13 cellular contexts compared by ENCODE assay signal in genomic region chr2:134257965-134258683, GRCh38. TPM values are rescaled to one million over a fixed set of nuclear protein-coding genes. Genes with fewer than 3 reads are reported as not detected.
DNase-seq lines count a peak whose midpoint lies in the region; ATAC-seq and TF ChIP-seq lines count a peak whose summit lies in the region.
"Had no signal": no experiment of that assay in that cellular context is flagged by ENCODE, and none has a peak within 500 bp of the region (broad histone marks: within the 10 kb centered on the region; RNA-seq: fewer than 3 reads in every experiment).

No MANE protein-coding gene starts in this region.

- WGBS in mammary epithelial cell (ENCODE audit: low coverage, missing lambda C conversion rate) = 99% methylated on average over 7 of the region's 7 CpGs

- TF ChIP-seq CTCF in DOHH2 (IDR thresholded peaks at IDR 0.05; ENCODE audit: low read depth, low read length, poor library complexity, severe bottlenecking) (no peak), natural killer cell (IDR thresholded peaks at IDR 0.05) (no peak), mammary epithelial cell (conservative IDR thresholded peaks at IDR 0.05 in 1 of 2, IDR thresholded peaks at IDR 0.05 in 1 of 2; ENCODE audit: extremely low read depth in 1 of 2, insufficient read depth in 1 of 2, low read depth in 1 of 2, low read length in 2 of 2) (no peak)

- H3K36me3 ChIP-seq in DOHH2 (ENCODE audit: control insufficient read depth, low read length) (peaks cover 40% of the 10 kb centered on the region), mammary epithelial cell (ENCODE audit: insufficient read depth, low read length) (no peaks in the 10 kb centered on the region)

- no TSS peak for BruUV-seq in mammary epithelial cell (replicated peaks; lab: Mats Ljungman, UMichigan)

- dilution Hi-C loops in mammary epithelial cell (cut with HindIII; ENCODE audit: low sequenced_read_pairs) = no loop called here

- DNase-seq in activated CD4-positive, alpha-beta T cell treated with anti-CD3 and anti-CD28 coated beads, Interleukin-2, amount 10 ng/mL, durations not matched to agents 24 days and 14 days = no peak
- DNase-seq in activated CD4-positive, alpha-beta T cell treated with anti-CD3 and anti-CD28 coated beads for 48 hours = no peak
- DNase-seq in natural killer cell (no peak), glomerular visceral epithelial cell (ENCODE audit: extremely low spot score) (no peak), mammary epithelial cell (no peak), NCI-H524 (lab: John Stamatoyannopoulos, UW) (no peak)
- DNase-seq: Calu3, lower lobe of right lung, NCI-H1048 had no signal

- H3K27me3 ChIP-seq in DOHH2 (ENCODE audit: control insufficient read depth, low read length) = no peaks in the 10 kb centered on the region
- H3K27me3 ChIP-seq in mammary epithelial cell (ENCODE audit: insufficient read depth, low read length) = no peaks in the 10 kb centered on the region

- no peaks in the 10 kb centered on the region for H3K9me3 Mint-ChIP-seq in activated CD4-positive, alpha-beta T cell treated with anti-CD3 and anti-CD28 coated beads, Interleukin-2, amount 10 ng/mL, durations not matched to agents 24 days and 14 days
- H3K9me3 Mint-ChIP-seq in activated T-helper 17 cell treated with anti-CD3 and anti-CD28 coated beads, Interleukin-2, amount 50 U/mL, for 72 hours = no peaks in the 10 kb centered on the region
- H3K9me3 Mint-ChIP-seq in natural killer cell = no peaks in the 10 kb centered on the region
- H3K9me3 Mint-ChIP-seq: WTC11 had no signal

- H3K9me3 ChIP-seq in DOHH2 (ENCODE audit: control insufficient read depth, insufficient read depth, low read length) (no peaks in the 10 kb centered on the region), mammary epithelial cell (replicated peaks; ENCODE audit: insufficient read depth, low read length) (no peaks in the 10 kb centered on the region)
- H3K9me3 ChIP-seq: lower lobe of right lung had no signal

- peaks cover 29% of the 10 kb centered on the region for H3F3A ChIP-seq in DOHH2 (ENCODE audit: control insufficient read depth, insufficient read depth)

- H3K27ac ChIP-seq in DOHH2 (ENCODE audit: low read depth, low read length) (peak overlapping the region; percentile 91), mammary epithelial cell (ENCODE audit: insufficient read depth, low read depth, low read length) (no peak overlapping the region)
- H3K27ac ChIP-seq: lower lobe of right lung had no signal

- H3K9me2 ChIP-seq in DOHH2 (replicated peaks; ENCODE audit: control insufficient read depth, low read length) = no peaks in the 10 kb centered on the region

- intact Hi-C loops in activated CD4-positive, alpha-beta T cell treated with anti-CD3 and anti-CD28 coated beads, Interleukin-2, amount 10 ng/mL, durations not matched to agents 24 days and 14 days (cut with micrococcal nuclease) = no loop called here
- intact Hi-C loops in natural killer cell (cut with micrococcal nuclease) = loop anchor here (1.0 kb wide), 1 partner anchor 31 kb away; no protein-coding TSS in a partner anchor
- intact Hi-C loops in mammary epithelial cell (cut with micrococcal nuclease) = no loop called here

- no peak for ATAC-seq in activated T-helper 17 cell treated with anti-CD3 and anti-CD28 coated beads, Interleukin-2, amount 50 U/mL, for 72 hours (replicated peaks)
- peak in 1 of 3 donors; percentile 51 for ATAC-seq in natural killer cell
- ATAC-seq: SK-N-SH treated with all-trans-retinoic acid at 6 μM for 48 hours had no signal

- H3K4me3 Mint-ChIP-seq in activated CD4-positive, alpha-beta T cell treated with anti-CD3 and anti-CD28 coated beads, Interleukin-2, amount 10 ng/mL, durations not matched to agents 24 days and 14 days = peak overlapping the region; percentile 48
- H3K4me3 Mint-ChIP-seq in activated T-helper 17 cell treated with anti-CD3 and anti-CD28 coated beads, Interleukin-2, amount 50 U/mL, for 72 hours = peak overlapping the region; percentile 42
- H3K4me3 Mint-ChIP-seq in natural killer cell = peak overlapping the region; percentile 52
- H3K4me3 Mint-ChIP-seq: WTC11 had no signal

- H3K4me2 ChIP-seq in DOHH2 (ENCODE audit: low read length) = peak overlapping the region; percentile 86
- H3K4me2 ChIP-seq in mammary epithelial cell (ENCODE audit: insufficient read depth, low read depth, low read length) = no peak overlapping the region

- H3K4me1 ChIP-seq in DOHH2 (ENCODE audit: control insufficient read depth, low read length) (peaks cover 98% of the 10 kb centered on the region), mammary epithelial cell (ENCODE audit: insufficient read depth, low read length) (no peaks in the 10 kb centered on the region)

- H3K79me2 ChIP-seq in DOHH2 (ENCODE audit: control insufficient read depth, low read length) = peaks cover 87% of the 10 kb centered on the region
- peaks cover 21% of the 10 kb centered on the region for H3K79me2 ChIP-seq in mammary epithelial cell (ENCODE audit: insufficient read depth, low read length)

- H4K20me1 ChIP-seq in DOHH2 (ENCODE audit: control insufficient read depth, insufficient read depth, low read depth, low read length) = no peaks in the 10 kb centered on the region
- H4K20me1 ChIP-seq in mammary epithelial cell (ENCODE audit: insufficient read depth, low read length) = no peaks in the 10 kb centered on the region

- H2AFZ ChIP-seq in mammary epithelial cell (ENCODE audit: low read depth, low read length) = no peak overlapping the region

- H3K4me1 Mint-ChIP-seq in activated CD4-positive, alpha-beta T cell treated with anti-CD3 and anti-CD28 coated beads, Interleukin-2, amount 10 ng/mL, durations not matched to agents 24 days and 14 days = peaks cover 68% of the 10 kb centered on the region
- peaks cover 56% of the 10 kb centered on the region for H3K4me1 Mint-ChIP-seq in activated T-helper 17 cell treated with anti-CD3 and anti-CD28 coated beads, Interleukin-2, amount 50 U/mL, for 72 hours
- H3K4me1 Mint-ChIP-seq in natural killer cell = peaks cover 24 to 56% of the 10 kb centered on the region in 2 donors

- CTCF ChIA-PET in mammary epithelial cell (lab: Charles Lee; ENCODE audit: low non-redundant PET) = no interaction called here

- no peak overlapping the region for H3K9ac ChIP-seq in mammary epithelial cell (ENCODE audit: insufficient read depth, low read length)

- in situ Hi-C loops in mammary epithelial cell (cut with MboI; ENCODE audit: low sequenced_read_pairs in 2 of 2) = no loop called here

- no peak overlapping the region for H3K27ac Mint-ChIP-seq in activated CD4-positive, alpha-beta T cell treated with anti-CD3 and anti-CD28 coated beads, Interleukin-2, amount 10 ng/mL, durations not matched to agents 24 days and 14 days
- H3K27ac Mint-ChIP-seq in activated T-helper 17 cell treated with anti-CD3 and anti-CD28 coated beads, Interleukin-2, amount 50 U/mL, for 72 hours = peak overlapping the region; percentile 71
- H3K27ac Mint-ChIP-seq in natural killer cell = peak overlapping the region; percentile 5 to 66
- H3K27ac Mint-ChIP-seq: WTC11 had no signal

- peaks cover 6% of the 10 kb centered on the region for H3K27me3 Mint-ChIP-seq in activated CD4-positive, alpha-beta T cell treated with anti-CD3 and anti-CD28 coated beads, Interleukin-2, amount 10 ng/mL, durations not matched to agents 24 days and 14 days
- no peaks in the 10 kb centered on the region for H3K27me3 Mint-ChIP-seq in activated T-helper 17 cell treated with anti-CD3 and anti-CD28 coated beads, Interleukin-2, amount 50 U/mL, for 72 hours
- peaks cover 24 to 34% of the 10 kb centered on the region in 2 donors for H3K27me3 Mint-ChIP-seq in natural killer cell (ENCODE audit: low read depth in 2 of 2)

- peaks cover 30% of the 10 kb centered on the region for H3K36me3 Mint-ChIP-seq in activated CD4-positive, alpha-beta T cell treated with anti-CD3 and anti-CD28 coated beads, Interleukin-2, amount 10 ng/mL, durations not matched to agents 24 days and 14 days (ENCODE audit: low read depth)
- H3K36me3 Mint-ChIP-seq in activated T-helper 17 cell treated with anti-CD3 and anti-CD28 coated beads, Interleukin-2, amount 50 U/mL, for 72 hours (ENCODE audit: low read depth) = peaks cover 78% of the 10 kb centered on the region
- no peaks in the 10 kb centered on the region for H3K36me3 Mint-ChIP-seq in natural killer cell
- H3K36me3 Mint-ChIP-seq: WTC11 had no signal

- H3K4me3 ChIP-seq in DOHH2 (ENCODE audit: low read length) (peak overlapping the region; percentile 66), mammary epithelial cell (replicated peaks in 1 of 3; ENCODE audit: insufficient read depth in 1 of 3, low read depth in 2 of 3, low read length in 3 of 3) (no peak overlapping the region)
- H3K4me3 ChIP-seq: lower lobe of right lung had no signal

RNA-seq across cellular contexts. Expression of gene MGAT5, which starts 4.3 kb away (rescaled TPM):
- total RNA-seq in activated CD4-positive, alpha-beta T cell treated with anti-CD3 and anti-CD28 coated beads, Interleukin-2, amount 10 ng/mL, durations not matched to agents 24 days and 14 days = 23.7 and 25.7 TPM in 2 replicates
- total RNA-seq in activated T-helper 17 cell treated with anti-CD3 and anti-CD28 coated beads, Interleukin-2, amount 50 U/mL, for 72 hours = 10 to 100 TPM; 53.0 to 53.1 TPM
- total RNA-seq in natural killer cell (10 to 100 TPM; 39.7 to 58.2 (median 57.0) TPM), mammary epithelial cell (10 to 100 TPM; 43.3 to 63.2 TPM)
- 22.9 TPM for polyA plus RNA-seq in mammary epithelial cell
- 68.7 TPM for polyA minus RNA-seq in mammary epithelial cell
